7 cellular contexts compared by ENCODE assay signal in the genomic region with DNA sequence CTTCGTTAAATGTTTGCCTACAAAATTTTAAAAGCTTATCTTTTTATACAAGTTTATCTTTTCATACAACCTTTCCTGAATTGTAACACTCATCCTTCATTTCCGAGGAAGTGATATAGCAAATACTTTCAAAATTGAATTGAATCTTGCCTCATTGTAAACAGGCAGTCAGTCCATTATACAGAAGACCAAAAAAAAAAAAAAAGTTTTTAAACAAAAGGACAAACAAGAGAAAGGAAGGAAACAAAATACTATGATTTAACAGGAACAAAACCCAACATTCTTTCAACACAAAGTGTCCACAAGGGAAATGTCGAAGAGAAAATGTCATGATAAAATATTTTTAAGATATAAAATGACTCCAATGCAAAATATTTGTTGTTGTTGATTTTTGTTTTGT. TPM values are rescaled to one million over a fixed set of nuclear protein-coding genes. Genes with fewer than 3 reads are reported as not detected.
A peak's percentile ranks its signal among the peaks of the same experiment; 100 is the strongest.
DNase-seq lines count a peak whose midpoint lies in the region; ATAC-seq, FAIRE-seq and TF ChIP-seq lines count a peak whose summit lies in the region.

No MANE protein-coding gene starts in this region.

- H2AFZ ChIP-seq in endothelial cell of umbilical vein (ENCODE audit: low read depth, low read length), result no peak overlapping the region

- H3K9me3 Mint-ChIP-seq in stimulated activated memory B cell treated with anti-CD40 and anti-IgM and Interleukin-4, amounts not matched to agents 10 μg/mL and 1 μg/mL and 100 μg/mL, for 72 hours, result no peaks in the 10 kb centered on the region

- peak overlapping the region; percentile 73 for H3K4me3 Mint-ChIP-seq in stimulated activated memory B cell treated with anti-CD40 and anti-IgM and Interleukin-4, amounts not matched to agents 10 μg/mL and 1 μg/mL and 100 μg/mL, for 72 hours

- DNase-seq in GM12865 (ENCODE audit: low read depth) (no peak), SK-N-MC (ENCODE audit: low read depth, low spot score) (no peak), endothelial cell of umbilical vein (ENCODE audit: low read depth, low spot score) (peak; percentile 77), SIG-M5 (lab: John Stamatoyannopoulos, UW) (no peak), SK-N-DZ (ENCODE audit: low spot score) (no peak)
- DNase-seq in stimulated activated CD4-positive, alpha-beta T cell treated with anti-CD3 and anti-CD28 coated beads, Interleukin-1b, Interleukin-23, amount 100 ng/mL, for 48 hours, result no peak

- H3K27me3 Mint-ChIP-seq in stimulated activated memory B cell treated with anti-CD40 and anti-IgM and Interleukin-4, amounts not matched to agents 10 μg/mL and 1 μg/mL and 100 μg/mL, for 72 hours, result no peaks in the 10 kb centered on the region

- no peaks in the 10 kb centered on the region for H3K27me3 ChIP-seq in endothelial cell of umbilical vein (ENCODE audit: control insufficient read depth in 2 of 2, insufficient read depth in 2 of 2, low read length in 2 of 2)

- intact Hi-C loops in endothelial cell of umbilical vein (cut with micrococcal nuclease), result loop anchor here (1.0 to 2.0 kb wide), 3 partner anchors 9 to 57 kb away; a partner anchor contains a TSS

- ATAC-seq in stimulated activated memory B cell treated with anti-CD40 and anti-IgM and Interleukin-4, amounts not matched to agents 10 μg/mL and 1 μg/mL and 100 μg/mL, for 72 hours, result no peak

- H3K9ac ChIP-seq in SK-N-MC (ENCODE audit: insufficient read length) (peak overlapping the region; percentile 78), endothelial cell of umbilical vein (replicated peaks; ENCODE audit: extremely low read depth, insufficient read depth, low read length) (peak overlapping the region; percentile 74)

- POLR2A ChIA-PET in endothelial cell of umbilical vein (lab: Charles Lee), result interaction anchor here (0.6 to 1.3 kb wide), 4 partner anchors 36 to 89 kb away, joined by 3 to 8 read pairs (median 6); no protein-coding TSS in a partner anchor

- CTCF ChIA-PET in endothelial cell of umbilical vein (lab: Charles Lee), result interaction anchor here (0.8 to 4.5 kb wide), 6 partner anchors 12 to 74 kb away, joined by 3 to 21 read pairs (median 3); no protein-coding TSS in a partner anchor

- H3K27ac Mint-ChIP-seq in stimulated activated memory B cell treated with anti-CD40 and anti-IgM and Interleukin-4, amounts not matched to agents 10 μg/mL and 1 μg/mL and 100 μg/mL, for 72 hours, result peak overlapping the region; percentile 74

- H3K4me1 Mint-ChIP-seq in stimulated activated memory B cell treated with anti-CD40 and anti-IgM and Interleukin-4, amounts not matched to agents 10 μg/mL and 1 μg/mL and 100 μg/mL, for 72 hours, result peaks cover 20% of the 10 kb centered on the region

- no TSS peak for BruUV-seq in endothelial cell of umbilical vein (replicated peaks; lab: Mats Ljungman, UMichigan)

- H3K4me1 ChIP-seq in endothelial cell of umbilical vein (ENCODE audit: control insufficient read depth, extremely low read depth, insufficient read depth, low read length), result peaks cover 31% of the 10 kb centered on the region

- peaks cover 79% of the 10 kb centered on the region for H3K79me2 ChIP-seq in endothelial cell of umbilical vein (ENCODE audit: control insufficient read depth, insufficient read depth, low read length)

- H3K4me2 ChIP-seq in endothelial cell of umbilical vein (ENCODE audit: insufficient read depth, low read length), result peak overlapping the region; percentile 99

- H4K20me1 ChIP-seq in endothelial cell of umbilical vein (replicated peaks; ENCODE audit: control insufficient read depth, extremely low read depth, insufficient read depth, low read length), result peaks cover 2% of the 10 kb centered on the region

- H3K9me3 ChIP-seq in SK-N-MC (ENCODE audit: low read depth, low read length) (no peaks in the 10 kb centered on the region), endothelial cell of umbilical vein (replicated peaks; ENCODE audit: control insufficient read depth, insufficient read depth, low read length) (no peaks in the 10 kb centered on the region)

- H3K27ac ChIP-seq in SK-N-MC (peak overlapping the region; percentile 96), endothelial cell of umbilical vein (ENCODE audit: insufficient read depth, low read depth, low read length) (peak overlapping the region; percentile 76)

- H3K36me3 ChIP-seq in SK-N-MC (ENCODE audit: insufficient read depth, low read length) (peaks cover 13% of the 10 kb centered on the region; the same call in 1 of the 2 replicates), endothelial cell of umbilical vein (ENCODE audit: control insufficient read depth in 2 of 2, extremely low read depth in 1 of 2, insufficient read depth in 2 of 2, low read length in 2 of 2) (peaks cover 0 to 2% of the 10 kb centered on the region in 2 experiments)

- TF ChIP-seq POLR2A in endothelial cell of umbilical vein (IDR thresholded peaks at IDR 0.05; ENCODE audit: low read depth, low read length), result no peak

- H3K9me1 ChIP-seq in endothelial cell of umbilical vein (replicated peaks; ENCODE audit: control insufficient read depth, extremely low read depth, insufficient read depth, low read length), result no peaks in the 10 kb centered on the region

- H3K4me3 ChIP-seq in GM12865 (ENCODE audit: low read depth, low read length) (peak overlapping the region; percentile 62), SK-N-MC (peak overlapping the region; percentile 78), endothelial cell of umbilical vein (replicated peaks in 1 of 3; ENCODE audit: insufficient read depth in 1 of 3, low read depth in 1 of 3, low read length in 3 of 3) (peak overlapping the region in 2 of 3 experiments; percentile 49 to 67)

- peak; percentile 21 for FAIRE-seq in endothelial cell of umbilical vein (lab: Jason Lieb, UNC)

- TF ChIP-seq CTCF in GM12865 (IDR thresholded peaks at IDR 0.05; ENCODE audit: insufficient read depth, low read depth, low read length, missing control alignments) (no peak), endothelial cell of umbilical vein (IDR thresholded peaks at IDR 0.05; ENCODE audit: extremely low read depth in 1 of 2, insufficient read depth in 1 of 2, low read depth in 1 of 2, low read length in 2 of 2) (no peak)

- peaks cover 14% of the 10 kb centered on the region for H3K36me3 Mint-ChIP-seq in stimulated activated memory B cell treated with anti-CD40 and anti-IgM and Interleukin-4, amounts not matched to agents 10 μg/mL and 1 μg/mL and 100 μg/mL, for 72 hours

- dilution Hi-C loops in endothelial cell of umbilical vein (cut with MboI; ENCODE audit: extremely low pct_ligation_motif_present, low sequenced_read_pairs), result no loop called here

TF ChIP-seq in endothelial cell of umbilical vein, 7 proteins besides CTCF, POLR2A, EP300 and RAD21:
- TF ChIP-seq FOS (IDR thresholded peaks at IDR 0.05; ENCODE audit: borderline replicate concordance, insufficient read depth, low read length), result no peak
- TF ChIP-seq GATA2 (IDR thresholded peaks at IDR 0.05; ENCODE audit: insufficient read depth, insufficient read length, low read depth, low read length), result peak; percentile 17
- no peak for TF ChIP-seq MYC (IDR thresholded peaks at IDR 0.05; ENCODE audit: low read depth, low read length)
- TF ChIP-seq, protein P1, sequence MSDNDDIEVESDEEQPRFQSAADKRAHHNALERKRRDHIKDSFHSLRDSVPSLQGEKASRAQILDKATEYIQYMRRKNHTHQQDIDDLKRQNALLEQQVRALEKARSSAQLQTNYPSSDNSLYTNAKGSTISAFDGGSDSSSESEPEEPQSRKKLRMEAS (IDR thresholded peaks at IDR 0.05; ENCODE audit: insufficient read depth, insufficient read length), result no peak
- peak; percentile 33 for TF ChIP-seq JUN (IDR thresholded peaks at IDR 0.05; ENCODE audit: borderline replicate concordance, insufficient read depth, insufficient read length, low read depth)
- no peak for TF ChIP-seq EZH2 (IDR thresholded peaks at IDR 0.05; ENCODE audit: borderline replicate concordance, low read depth, low read length, severe bottlenecking)
- TF ChIP-seq POLR2AphosphoS5 (IDR thresholded peaks at IDR 0.05; ENCODE audit: insufficient read depth, low read depth, low read length), result no peak

RNA-seq across cellular contexts. Expression of a gene that starts 8.5 kb away (rescaled TPM):
- 56.9 and 68.5 TPM in 2 replicates for total RNA-seq in endothelial cell of umbilical vein
- polyA plus RNA-seq in endothelial cell of umbilical vein, result 31.4 and 36.0 TPM in 2 replicates
- 28.0 and 28.4 TPM in 2 replicates for polyA plus RNA-seq in endothelial cell of umbilical vein (2011; cell fraction: cytosol; rRNA removed)
- polyA plus RNA-seq in endothelial cell of umbilical vein (2011; cell fraction: nucleus; rRNA removed), result 68.6 and 78.7 TPM in 2 replicates
- 28.7 and 33.8 TPM in 2 replicates for polyA plus RNA-seq in endothelial cell of umbilical vein (2012)
- 64.9 and 76.4 TPM in 2 replicates for polyA minus RNA-seq in endothelial cell of umbilical vein
- 14.8 TPM for polyA minus RNA-seq in endothelial cell of umbilical vein (2011; cell fraction: cytosol; rRNA and poly(A)+ RNA removed)
- 55.6 and 80.4 TPM in 2 replicates for polyA minus RNA-seq in endothelial cell of umbilical vein (2011; cell fraction: nucleus; rRNA and poly(A)+ RNA removed)
- 6.7 and 8.9 TPM in 2 replicates for polyA plus RNA-seq in SK-N-DZ (2014; cell fraction: cytosol; rRNA removed)
- 10.4 and 11.9 TPM in 2 replicates for polyA plus RNA-seq in SK-N-DZ (2014; cell fraction: nucleus; rRNA removed)

RNA-seq across cellular contexts. Expression of a gene that starts 58.2 kb away (rescaled TPM):
- total RNA-seq in endothelial cell of umbilical vein, result 375 and 402 TPM in 2 replicates
- polyA plus RNA-seq in endothelial cell of umbilical vein, result 820 and 971 TPM in 2 replicates
- polyA plus RNA-seq in endothelial cell of umbilical vein (2011; cell fraction: cytosol; rRNA removed), result 532 and 616 TPM in 2 replicates
- polyA plus RNA-seq in endothelial cell of umbilical vein (2011; cell fraction: nucleus; rRNA removed), result 178 and 218 TPM in 2 replicates
- polyA plus RNA-seq in endothelial cell of umbilical vein (2012), result 505 and 689 TPM in 2 replicates
- 1,130 and 1,205 TPM in 2 replicates for polyA minus RNA-seq in endothelial cell of umbilical vein
- polyA minus RNA-seq in endothelial cell of umbilical vein (2011; cell fraction: cytosol; rRNA and poly(A)+ RNA removed), result 471 TPM
- 100 and 119 TPM in 2 replicates for polyA minus RNA-seq in endothelial cell of umbilical vein (2011; cell fraction: nucleus; rRNA and poly(A)+ RNA removed)
- polyA plus RNA-seq in SK-N-DZ (2014; cell fraction: cytosol; rRNA removed), result 1,037 and 1,180 TPM in 2 replicates
- polyA plus RNA-seq in SK-N-DZ (2014; cell fraction: nucleus; rRNA removed), result 519 and 626 TPM in 2 replicates
